Comparison of ENCODE assay signal across 8 cellular contexts in the genomic region with DNA sequence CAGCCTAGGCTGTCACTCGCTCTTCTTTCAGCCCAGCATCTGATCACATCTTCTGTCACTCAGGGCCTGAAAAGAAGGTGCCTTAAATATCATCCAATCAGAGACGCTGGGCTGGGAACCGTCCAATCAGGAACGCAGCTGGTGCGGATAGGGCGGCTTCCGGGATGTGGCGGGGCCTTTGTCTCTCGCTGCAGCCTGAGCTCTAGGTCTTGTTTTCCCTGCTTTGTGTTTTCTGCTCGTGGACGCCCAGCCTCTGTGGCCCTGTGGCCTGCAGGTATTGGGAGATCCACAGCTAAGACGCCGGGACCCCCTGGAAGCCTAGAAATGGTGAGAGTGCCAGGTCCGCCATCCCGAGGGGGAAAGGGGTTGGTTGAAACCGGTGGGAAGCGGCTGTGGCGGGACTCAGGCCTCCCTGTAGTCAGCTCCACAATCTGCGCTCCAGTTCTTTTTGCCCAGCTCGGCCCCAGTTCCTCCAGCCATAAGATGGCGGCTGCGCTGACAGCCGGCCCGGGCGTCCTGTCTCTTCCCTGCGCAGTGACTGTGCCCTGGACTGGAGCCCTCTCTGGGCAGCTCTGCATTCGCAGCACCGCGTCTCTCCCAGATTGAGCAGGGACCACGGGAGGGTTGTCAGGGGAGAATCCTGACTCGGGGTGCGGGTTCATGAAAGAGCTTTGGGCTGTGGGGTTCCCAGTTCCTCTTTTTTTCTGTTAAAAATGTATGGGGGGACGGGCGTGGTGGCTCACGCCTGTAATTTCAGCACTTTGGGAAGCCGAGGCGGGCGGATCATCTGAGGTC. TPM values are rescaled to one million over a fixed set of nuclear protein-coding genes. Genes with fewer than 3 reads are reported as not detected.
DNase-seq lines count a peak whose midpoint lies in the region; ATAC-seq, FAIRE-seq and TF ChIP-seq lines count a peak whose summit lies in the region.

A gene (plus strand): TSS at position 175 of the 795 bp plus-strand sequence. CDS start 150 bp downstream, at position 325.

- no peaks in the 10 kb centered on the region for H3K27me3 Mint-ChIP-seq in natural killer cell treated with Interleukin-12 subunit alpha and Interleukin-12 subunit beta and Interleukin-15 and Interleukin-18, amount 100 ng/mL, for 72 hours

- peak within 1 kb of the TSS; percentile 86 for H3K4me3 Mint-ChIP-seq in natural killer cell treated with Interleukin-12 subunit alpha and Interleukin-12 subunit beta and Interleukin-15 and Interleukin-18, amount 100 ng/mL, for 72 hours

- H3K9me3 Mint-ChIP-seq in natural killer cell treated with Interleukin-12 subunit alpha and Interleukin-12 subunit beta and Interleukin-15 and Interleukin-18, amount 100 ng/mL, for 72 hours: no peaks in the 10 kb centered on the region

- peak within 1 kb of the TSS; percentile 77 to 95 for H3K27ac Mint-ChIP-seq in natural killer cell treated with Interleukin-12 subunit alpha and Interleukin-12 subunit beta and Interleukin-15 and Interleukin-18, amount 100 ng/mL, for 72 hours

- H3K4me1 Mint-ChIP-seq in natural killer cell treated with Interleukin-12 subunit alpha and Interleukin-12 subunit beta and Interleukin-15 and Interleukin-18, amount 100 ng/mL, for 72 hours (ENCODE audit: low read depth in 2 of 2): peaks cover 6% of the 10 kb centered on the region in 2 donors

- H3K36me3 Mint-ChIP-seq in natural killer cell treated with Interleukin-12 subunit alpha and Interleukin-12 subunit beta and Interleukin-15 and Interleukin-18, amount 100 ng/mL, for 72 hours: no peaks in the 10 kb centered on the region

- TF ChIP-seq CTCF in fibroblast of pulmonary artery (IDR thresholded peaks at IDR 0.05; ENCODE audit: low read length, missing control alignments): no peak

- peak; percentile 45 for DNase-seq in COLO668 (lab: John Stamatoyannopoulos, UW; ENCODE audit: unreplicated experiment)
- peak; percentile 76 for DNase-seq in HTR-8/SVneo (ENCODE audit: insufficient read length, low spot score)
- peak; percentile 94 for DNase-seq in RPMI7951 (ENCODE audit: low read depth)
- peak; percentile 79 for DNase-seq in activated T-helper 9 cell treated with anti-CD3 and anti-CD28 coated beads, Interleukin-2, amount 50 U/mL, for 16 hours (ENCODE audit: low read depth)
- peak; percentile 91 for DNase-seq in fibroblast of pulmonary artery (ENCODE audit: low read depth)
- peak; percentile 89 for DNase-seq in natural killer cell treated with Interleukin-12 subunit alpha and Interleukin-12 subunit beta and Interleukin-15 and Interleukin-18, amount 100 ng/mL, for 72 hours (ENCODE audit: low spot score)
- peak; percentile 86 for DNase-seq in stimulated activated naive CD4-positive, alpha-beta T cell treated with Interleukin-2 at 50 U/mL for 16 hours (lab: John Stamatoyannopoulos, UW)

- ATAC-seq in GM21360 (IDR thresholded peaks at IDR 0.05; ENCODE audit: unreplicated experiment): peak; percentile 94
- peak; percentile 99 for ATAC-seq in natural killer cell treated with Interleukin-12 subunit alpha and Interleukin-12 subunit beta and Interleukin-15 and Interleukin-18, amount 100 ng/mL, for 72 hours

- peak within 1 kb of the TSS; percentile 82 for H3K4me3 ChIP-seq in fibroblast of pulmonary artery (replicated peaks; ENCODE audit: low read depth, low read length)

- FAIRE-seq in HTR-8/SVneo (lab: Jason Lieb, UNC): peak; percentile 69

RNA-seq across cellular contexts. Expression of the gene that starts here (rescaled TPM):
- 19.7 and 20.5 TPM in 2 replicates for total RNA-seq in RPMI7951 (2014; rRNA removed; shearing (Covaris generic))
- 10 to 100 TPM; 11.0 to 12.6 TPM for total RNA-seq in natural killer cell treated with Interleukin-12 subunit alpha and Interleukin-12 subunit beta and Interleukin-15 and Interleukin-18, amount 100 ng/mL, for 72 hours

Comparison
In these comparisons a context has a peak if more than half of its experiments do, and no peak if none do; other contexts are left out.
1. Peak in every context shown above with its lines: DNase-seq, ATAC-seq and H3K4me3 ChIP-seq.